In the genomic region with DNA sequence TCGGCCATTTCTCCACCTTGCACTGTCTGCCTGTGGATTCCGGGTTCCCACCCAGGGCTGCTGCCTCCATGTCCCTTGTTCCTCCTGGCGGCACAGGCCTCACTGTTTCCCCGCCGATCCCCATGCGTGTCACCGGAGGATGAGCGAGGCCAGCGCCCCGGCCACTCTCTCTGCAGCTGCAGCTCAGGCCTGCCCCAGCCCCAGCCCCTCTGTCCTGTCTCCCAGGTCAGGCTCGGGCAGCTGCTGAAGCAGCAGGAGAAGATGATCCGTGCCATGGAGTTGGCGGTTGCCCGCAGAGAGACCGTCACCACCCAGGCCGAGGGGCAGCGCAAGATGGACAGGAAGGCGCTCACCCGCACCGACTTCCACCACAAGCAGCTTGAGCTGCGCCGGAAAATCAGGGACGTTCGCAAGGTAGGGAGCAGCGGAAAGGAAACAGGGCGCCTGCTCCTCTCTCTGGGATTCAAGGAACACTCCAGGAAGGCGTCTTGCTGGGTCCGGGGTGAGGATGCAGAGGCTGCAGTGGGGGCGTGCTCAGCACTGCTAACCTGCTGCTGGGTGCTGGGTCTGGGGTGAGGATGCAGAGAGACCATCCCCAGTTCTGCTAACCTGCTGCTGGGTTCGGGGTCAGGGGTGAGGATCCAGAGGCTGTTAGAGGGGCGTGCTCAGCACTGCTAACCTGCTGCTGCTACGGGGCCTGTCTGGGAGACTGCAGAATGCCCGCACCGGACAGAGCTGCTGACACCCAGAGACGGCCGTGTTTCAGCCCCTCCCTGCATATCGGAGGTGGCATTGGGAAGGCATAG, we compare ENCODE assay signal across 21 cellular contexts. TPM values are rescaled to one million over a fixed set of nuclear protein-coding genes. Genes with fewer than 3 reads are reported as not detected.
DNase-seq lines count a peak whose midpoint lies in the region; ATAC-seq, FAIRE-seq and TF ChIP-seq lines count a peak whose summit lies in the region.
"Had no signal": no experiment of that assay in that cellular context is flagged by ENCODE, and none has a peak within 500 bp of the region (broad histone marks: within the 10 kb centered on the region; RNA-seq: fewer than 3 reads in every experiment).

No MANE protein-coding gene starts in this region.

- DNase-seq in IMR-90 (no peak), H1 (ENCODE audit: low read depth in 1 of 2, low spot score in 2 of 2) (peak in 1 of 2 experiments; percentile 46), lower lobe of right lung (peak; percentile 51), spleen (peak; percentile 76), cortex of kidney (lab: John Stamatoyannopoulos, UW) (no peak), WERI-Rb-1 (no peak)
- no peak for DNase-seq in activated naive CD4-positive, alpha-beta T cell treated with anti-CD3 and anti-CD28 coated beads, Interleukin-2, amount 10 ng/mL, durations not matched to agents 7 days and 5 days
- DNase-seq: ACHN; CD4-positive, alpha-beta T cell; DND-41; GDM1; NCI-H1105; NCI-H1694 treated with DMSO at 0.1 percent for 48 hours; NCI-H345; NCI-H69; NK-92 treated with Interleukin-12 subunit alpha and Interleukin-12 subunit beta, amount 100 ng/mL, for 24 hours had no signal

- no peak overlapping the region for H3K27ac Mint-ChIP-seq in activated naive CD4-positive, alpha-beta T cell treated with anti-CD3 and anti-CD28 coated beads, Interleukin-2, amount 10 ng/mL, durations not matched to agents 7 days and 5 days
- H3K27ac Mint-ChIP-seq: CD4-positive, alpha-beta T cell had no signal

- intact Hi-C loops in IMR-90 (cut with micrococcal nuclease), result no loop called here
- intact Hi-C loops in lower lobe of right lung (cut with DNase I), result no loop called here
- intact Hi-C loops in spleen (cut with DNase I; ENCODE audit: low total_unique reads), result no loop called here

- H4K91ac ChIP-seq in IMR-90 (ENCODE audit: insufficient read depth, low read depth, low read length) (no peak overlapping the region), H1 (replicated peaks; ENCODE audit: insufficient read length, low read length) (no peak overlapping the region)

- H3K4me3 ChIP-seq in IMR-90 (ENCODE audit: insufficient read depth, low read depth, low read length) (no peak overlapping the region), H1 (ENCODE audit: extremely low read depth in 1 of 4, insufficient read depth in 2 of 4, low read depth in 3 of 4, low read length in 4 of 4) (no peak overlapping the region), lower lobe of right lung (no peak overlapping the region), spleen (no peak overlapping the region), WERI-Rb-1 (ENCODE audit: low read depth, low read length) (no peak overlapping the region)

- H3K4me3 Mint-ChIP-seq in activated naive CD4-positive, alpha-beta T cell treated with anti-CD3 and anti-CD28 coated beads, Interleukin-2, amount 10 ng/mL, durations not matched to agents 7 days and 5 days, result no peak overlapping the region
- H3K4me3 Mint-ChIP-seq: CD4-positive, alpha-beta T cell had no signal

- H3K14ac ChIP-seq in IMR-90 (replicated peaks; ENCODE audit: low read depth, low read length) (no peak overlapping the region), H1 (ENCODE audit: insufficient read length) (no peak overlapping the region)

- CTCF ChIA-PET in IMR-90 (lab: Yijun Ruan, JAX) (no interaction called here), H1 (lab: Charles Lee; ENCODE audit: partially characterized antibody) (interaction anchor here (0.9 to 4.4 kb wide), 5 partner anchors 9 to 29 kb away, joined by 3 to 33 read pairs (median 3); no protein-coding TSS in a partner anchor)
- CTCF ChIA-PET in activated naive CD4-positive, alpha-beta T cell treated with anti-CD3 and anti-CD28 coated beads, Interleukin-2, amount 10 ng/mL, durations not matched to agents 7 days and 5 days (lab: Charles Lee), result interaction anchor here (1.1 kb wide), 1 partner anchor 12 kb away, joined by 5 read pairs; no protein-coding TSS in a partner anchor

- H3K27me3 ChIP-seq in IMR-90 (ENCODE audit: control insufficient read depth, insufficient read depth, low read length), result peaks cover 2% of the 10 kb centered on the region
- peaks cover 0 to 4% (median 3%) of the 10 kb centered on the region in 4 experiments; a peak in 2 of 7 replicates for H3K27me3 ChIP-seq in H1 (replicated peaks in 1 of 4; ENCODE audit: control insufficient read depth in 3 of 4, extremely low read depth in 1 of 4, insufficient read depth in 3 of 4, low read length in 3 of 4)
- no peaks in the 10 kb centered on the region for H3K27me3 ChIP-seq in lower lobe of right lung (ENCODE audit: low read depth)
- H3K27me3 ChIP-seq in spleen (replicated peaks in 1 of 7), result peaks cover 0 to 3% (median 0%) of the 10 kb centered on the region in 7 donors
- H3K27me3 ChIP-seq in WERI-Rb-1 (ENCODE audit: insufficient read depth, low read depth, severe bottlenecking), result no peaks in the 10 kb centered on the region

- H2AFZ ChIP-seq in IMR-90 (replicated peaks; ENCODE audit: low read length, poor library complexity), result peak overlapping the region; percentile 43
- no peak overlapping the region for H2AFZ ChIP-seq in H1 (ENCODE audit: low read length)

- H3K23ac ChIP-seq in IMR-90 (ENCODE audit: low read depth, low read length), result no peak overlapping the region
- H3K23ac ChIP-seq in H1 (ENCODE audit: insufficient read length), result no peak overlapping the region

- no peaks in the 10 kb centered on the region for H3K36me3 Mint-ChIP-seq in activated naive CD4-positive, alpha-beta T cell treated with anti-CD3 and anti-CD28 coated beads, Interleukin-2, amount 10 ng/mL, durations not matched to agents 7 days and 5 days

- H3K4me1 ChIP-seq in IMR-90 (ENCODE audit: control insufficient read depth, insufficient read depth, low read length) (no peaks in the 10 kb centered on the region), H1 (replicated peaks in 1 of 4; ENCODE audit: control insufficient read depth in 3 of 4, insufficient read depth in 4 of 4, low read length in 3 of 4) (no peaks in the 10 kb centered on the region; a peak in 1 of 7 replicates), lower lobe of right lung (peaks cover under 1% of the 10 kb centered on the region), spleen (peaks cover 1 to 29% (median 5%) of the 10 kb centered on the region in 6 donors)

- H4K20me1 ChIP-seq in IMR-90 (ENCODE audit: insufficient read depth, low read length) (no peaks in the 10 kb centered on the region), H1 (replicated peaks in 1 of 2; ENCODE audit: control insufficient read depth in 1 of 2, insufficient read depth in 2 of 2, low read length in 2 of 2) (no peaks in the 10 kb centered on the region)

- H2BK120ac ChIP-seq in IMR-90 (ENCODE audit: low read depth, low read length) (no peak overlapping the region), H1 (replicated peaks; ENCODE audit: low read depth, low read length) (no peak overlapping the region)

- dilution Hi-C loops in IMR-90 (cut with HindIII; ENCODE audit: low sequenced_read_pairs, unreplicated experiment), result no loop called here

- no peak overlapping the region for H3K27ac ChIP-seq in IMR-90 (ENCODE audit: insufficient read depth, low read length)
- H3K27ac ChIP-seq in H1 (ENCODE audit: low read depth, low read length), result no peak overlapping the region
- no peak overlapping the region for H3K27ac ChIP-seq in lower lobe of right lung
- no peak overlapping the region for H3K27ac ChIP-seq in spleen
- no peak overlapping the region for H3K27ac ChIP-seq in WERI-Rb-1
- H3K27ac ChIP-seq: KMS-11, RWPE1 had no signal

- no peak overlapping the region for H4K8ac ChIP-seq in IMR-90 (ENCODE audit: low read depth in 2 of 2, low read length in 2 of 2)
- H4K8ac ChIP-seq in H1 (ENCODE audit: extremely low read depth, insufficient read depth, low read length), result peak overlapping the region; percentile 51; the same call in 1 of the 2 replicates

- ATAC-seq in IMR-90 (ENCODE audit: low read depth), result no peak
- no peak for ATAC-seq in lower lobe of right lung

- TF ChIP-seq CTCF in IMR-90 (conservative IDR thresholded peaks at IDR 0.05; ENCODE audit: low read depth, low read length) (no peak), H1 (IDR thresholded peaks at IDR 0.05; ENCODE audit: control extremely low read depth in 1 of 3, insufficient read depth in 1 of 3, low read depth in 1 of 3, low read length in 3 of 3) (no peak), lower lobe of right lung (IDR thresholded peaks at IDR 0.05) (no peak), spleen (IDR thresholded peaks at IDR 0.05 in 8 of 11, conservative IDR thresholded peaks at IDR 0.05 in 3 of 11) (no peak), WERI-Rb-1 (IDR thresholded peaks at IDR 0.05; ENCODE audit: low read depth, low read length) (no peak)

- H2BK20ac ChIP-seq in IMR-90 (ENCODE audit: low read depth, low read length) (no peak overlapping the region), H1 (ENCODE audit: low read length) (no peak overlapping the region)

- no peak overlapping the region for H2AK5ac ChIP-seq in IMR-90 (ENCODE audit: low read depth, low read length)
- no peak overlapping the region for H2AK5ac ChIP-seq in H1 (ENCODE audit: low read depth, low read length)

- no peaks in the 10 kb centered on the region for H3K36me3 ChIP-seq in IMR-90 (ENCODE audit: control insufficient read depth, insufficient read depth, low read length)
- no peaks in the 10 kb centered on the region for H3K36me3 ChIP-seq in H1 (ENCODE audit: control insufficient read depth in 2 of 4, insufficient read depth in 4 of 4, low read length in 3 of 4)
- no peaks in the 10 kb centered on the region for H3K36me3 ChIP-seq in lower lobe of right lung
- H3K36me3 ChIP-seq in spleen, result no peaks in the 10 kb centered on the region
- no peaks in the 10 kb centered on the region; the same call in 1 of the 2 replicates for H3K36me3 ChIP-seq in WERI-Rb-1

- no peaks in the 10 kb centered on the region for H3K79me2 ChIP-seq in H1 (ENCODE audit: control insufficient read depth in 1 of 2, insufficient read depth in 2 of 2, low read length in 2 of 2)

- no peaks in the 10 kb centered on the region for H3K9me3 Mint-ChIP-seq in activated naive CD4-positive, alpha-beta T cell treated with anti-CD3 and anti-CD28 coated beads, Interleukin-2, amount 10 ng/mL, durations not matched to agents 7 days and 5 days
- H3K9me3 Mint-ChIP-seq: CD4-positive, alpha-beta T cell had no signal

- H3K56ac ChIP-seq in IMR-90 (ENCODE audit: extremely low read depth, insufficient read depth, low read length) (no peak overlapping the region), H1 (replicated peaks; ENCODE audit: insufficient read length, low read depth, low read length) (no peak overlapping the region)

- H3K18ac ChIP-seq in IMR-90 (ENCODE audit: low read depth, low read length) (no peak overlapping the region), H1 (ENCODE audit: extremely low read depth, low read length) (no peak overlapping the region)

- in situ Hi-C loops in IMR-90 (cut with MboI; ENCODE audit: low sequenced_read_pairs), result no loop called here

- H3K9me1 ChIP-seq in IMR-90 (ENCODE audit: insufficient read depth, low read length), result peaks cover 3% of the 10 kb centered on the region; the same call in 1 of the 2 replicates

- no peak overlapping the region for H2BK12ac ChIP-seq in H1 (ENCODE audit: low read depth, low read length)

- H3K23me2 ChIP-seq in H1 (ENCODE audit: low read depth, low read length), result no peaks in the 10 kb centered on the region

- H2BK5ac ChIP-seq in IMR-90 (ENCODE audit: low read depth, low read length, poor library complexity, severe bottlenecking), result no peak overlapping the region
- H2BK5ac ChIP-seq in H1 (ENCODE audit: low read depth, low read length), result no peak overlapping the region

- H3K9me3 ChIP-seq in IMR-90 (ENCODE audit: control insufficient read depth, insufficient read depth, low read length) (no peaks in the 10 kb centered on the region), H1 (ENCODE audit: insufficient read depth in 2 of 2, low read depth in 1 of 2, low read length in 1 of 2) (no peaks in the 10 kb centered on the region), lower lobe of right lung (no peaks in the 10 kb centered on the region), spleen (no peaks in the 10 kb centered on the region), WERI-Rb-1 (ENCODE audit: severe bottlenecking) (no peaks in the 10 kb centered on the region)

- FAIRE-seq in H1 (lab: Jason Lieb, UNC), result no peak
- FAIRE-seq: D721Med, GM12892, GM19239 had no signal

- 78% methylated on average over 21 of the region's 37 CpGs; no CpG with 5 or more reads in 1 of the 2 experiments for WGBS in IMR-90 (ENCODE audit: extremely low coverage in 2 of 2, insufficient read length in 1 of 2), 2 experiments
- 91% methylated on average over 28 of the region's 37 CpGs; no CpG with 5 or more reads in 1 of the 2 experiments for WGBS in H1 (ENCODE audit: extremely low coverage in 1 of 2, insufficient coverage in 1 of 2, insufficient read length in 1 of 2, insufficient replicate concordance in 2 of 2, low coverage in 1 of 2, low lambda C conversion rate in 2 of 2, missing lambda C conversion rate in 1 of 2), 2 experiments
- WGBS in spleen, 5 donors, result 76 to 89% (median 86%) methylated on average over 29 to 37 of the region's 37 CpGs

- H3K79me1 ChIP-seq in IMR-90 (ENCODE audit: low read depth in 1 of 2, low read length in 2 of 2), result no peaks in the 10 kb centered on the region
- no peaks in the 10 kb centered on the region for H3K79me1 ChIP-seq in H1 (ENCODE audit: low read depth, low read length)

- no TSS peak for BruUV-seq in IMR-90 (replicated peaks; lab: Mats Ljungman, UMichigan)

- H2AK9ac ChIP-seq in IMR-90 (replicated peaks; ENCODE audit: low read depth, low read length, poor library complexity), result no peak overlapping the region

- no peak overlapping the region for H4K5ac ChIP-seq in IMR-90 (ENCODE audit: low read depth, low read length)
- H4K5ac ChIP-seq in H1 (ENCODE audit: insufficient read length, low read depth, low read length), result no peak overlapping the region

- no peak overlapping the region for H3K4ac ChIP-seq in IMR-90 (ENCODE audit: low read depth, low read length)
- H3K4ac ChIP-seq in H1 (replicated peaks; ENCODE audit: insufficient read length, low read depth, low read length), result no peak overlapping the region

- no peak for TF ChIP-seq RAD21 in IMR-90 (IDR thresholded peaks at IDR 0.05; ENCODE audit: low read length)
- TF ChIP-seq RAD21 in H1 (IDR thresholded peaks at IDR 0.05 in 1 of 2, conservative IDR thresholded peaks at IDR 0.05 in 1 of 2; ENCODE audit: low read depth in 2 of 2, low read length in 2 of 2), result no peak

- H2BK15ac ChIP-seq in IMR-90 (ENCODE audit: low read depth, low read length) (no peak overlapping the region), H1 (ENCODE audit: low read length) (no peak overlapping the region)

- H3K4me2 ChIP-seq in IMR-90 (ENCODE audit: low read depth, low read length) (no peak overlapping the region), H1 (ENCODE audit: insufficient read depth in 1 of 2, low read depth in 2 of 2, low read length in 2 of 2) (no peak overlapping the region)
- H3K4me2 ChIP-seq: KMS-11 had no signal

- POLR2A ChIA-PET in IMR-90 (lab: Charles Lee; ENCODE audit: unreplicated experiment), result no interaction called here
- POLR2A ChIA-PET in H1 (lab: Charles Lee; ENCODE audit: partially characterized antibody), result no interaction called here

- TF ChIP-seq EP300 in H1 (IDR thresholded peaks at IDR 0.05; ENCODE audit: borderline replicate concordance in 1 of 2, low read depth in 2 of 2, low read length in 2 of 2), result no peak

- peaks cover 41% of the 10 kb centered on the region for H3K27me3 Mint-ChIP-seq in activated naive CD4-positive, alpha-beta T cell treated with anti-CD3 and anti-CD28 coated beads, Interleukin-2, amount 10 ng/mL, durations not matched to agents 7 days and 5 days
- H3K27me3 Mint-ChIP-seq: CD4-positive, alpha-beta T cell had no signal

- peaks cover 8% of the 10 kb centered on the region for H3K4me1 Mint-ChIP-seq in activated naive CD4-positive, alpha-beta T cell treated with anti-CD3 and anti-CD28 coated beads, Interleukin-2, amount 10 ng/mL, durations not matched to agents 7 days and 5 days

- H3K9ac ChIP-seq in IMR-90 (ENCODE audit: low read depth, low read length), result no peak overlapping the region
- H3K9ac ChIP-seq in H1 (replicated peaks in 1 of 4; ENCODE audit: extremely low read depth in 1 of 4, low read depth in 3 of 4, low read length in 3 of 4), result no peak overlapping the region
- H3K9ac ChIP-seq: KMS-11 had no signal

- TF ChIP-seq POLR2A in IMR-90 (IDR thresholded peaks at IDR 0.05; ENCODE audit: low read depth, low read length) (no peak), H1 (IDR thresholded peaks at IDR 0.05; ENCODE audit: control extremely low read depth in 1 of 2, low read depth in 2 of 2, low read length in 2 of 2) (no peak), spleen (IDR thresholded peaks at IDR 0.05) (no peak)

RNA-seq across cellular contexts. Expression of a gene that starts 6.1 kb away (rescaled TPM):
- 2.2 and 3.3 TPM in 2 replicates for total RNA-seq in IMR-90 (2012; rRNA removed)
- polyA plus RNA-seq in IMR-90 (2012; rRNA removed), result 14.0 and 14.8 TPM in 2 replicates
- polyA plus RNA-seq in IMR-90 (2012; cell fraction: cytosol; rRNA removed), result 11.4 and 20.5 TPM in 2 replicates
- polyA plus RNA-seq in IMR-90 (2012; cell fraction: nucleus; rRNA removed; ENCODE audit: low replicate concordance), result 47.4 and 93.1 TPM in 2 replicates
- total RNA-seq in H1 (2021; fragmentation: NEBNext Ultra II Directional; extraction: Animal tissue kit (Norgen Biotek cat#: 25700)), result 25.3 and 30.0 TPM in 2 replicates
- polyA plus RNA-seq in H1 (2011; rRNA removed), result 14.8 and 32.7 TPM in 2 replicates
- polyA plus RNA-seq in H1 (2011; cell fraction: cytosol; rRNA removed), result 24.0 TPM
- polyA plus RNA-seq in H1 (2011; cell fraction: nucleus; rRNA removed), result 151 TPM
- 20.2 to 49.6 TPM (median 37.7 TPM) in 4 replicates for polyA plus RNA-seq in H1 (2012, experiment 1 of 2)
- polyA plus RNA-seq in H1 (2012, experiment 2 of 2), result 24.4 TPM
- 45.2 TPM for polyA plus RNA-seq in H1 (2013, experiment 1 of 2)
- polyA plus RNA-seq in H1 (2013, experiment 2 of 2), result 38.1 TPM
- 5.0 and 7.6 TPM in 2 replicates for polyA minus RNA-seq in H1 (2011; rRNA and poly(A)+ RNA removed)
- polyA minus RNA-seq in H1 (2011; cell fraction: cytosol; rRNA and poly(A)+ RNA removed), result 17.7 TPM
- 25.7 TPM for polyA minus RNA-seq in H1 (2011; cell fraction: nucleus; rRNA and poly(A)+ RNA removed)
- total RNA-seq in lower lobe of right lung, result 143 TPM
- 100 to 1,000 TPM in 5 of 7 donors, 10 to 100 TPM in 2; 53.6 to 166 (median 133) TPM for total RNA-seq in spleen
- 10 to 100 TPM; 22.7 to 53.8 (median 34.3) TPM for polyA plus RNA-seq in spleen

RNA-seq across cellular contexts. Expression of a gene that starts 51.7 kb away (rescaled TPM):
- 97.1 and 110 TPM in 2 replicates for total RNA-seq in IMR-90 (2012; rRNA removed)
- 82.4 and 85.3 TPM in 2 replicates for polyA plus RNA-seq in IMR-90 (2012; rRNA removed)
- polyA plus RNA-seq in IMR-90 (2012; cell fraction: cytosol; rRNA removed), result 64.2 and 83.7 TPM in 2 replicates
- 46.8 and 170 TPM in 2 replicates for polyA plus RNA-seq in IMR-90 (2012; cell fraction: nucleus; rRNA removed; ENCODE audit: low replicate concordance)
- total RNA-seq in H1 (2021; fragmentation: NEBNext Ultra II Directional; extraction: Animal tissue kit (Norgen Biotek cat#: 25700)), result 146 and 155 TPM in 2 replicates
- polyA plus RNA-seq in H1 (2011; rRNA removed), result 99.1 and 142 TPM in 2 replicates
- 140 TPM for polyA plus RNA-seq in H1 (2011; cell fraction: cytosol; rRNA removed)
- polyA plus RNA-seq in H1 (2011; cell fraction: nucleus; rRNA removed), result 77.5 TPM
- 156 to 184 TPM (median 166 TPM) in 4 replicates for polyA plus RNA-seq in H1 (2012, experiment 1 of 2)
- 48.6 TPM for polyA plus RNA-seq in H1 (2012, experiment 2 of 2)
- polyA plus RNA-seq in H1 (2013, experiment 1 of 2), result 81.9 TPM
- 84.3 TPM for polyA plus RNA-seq in H1 (2013, experiment 2 of 2)
- polyA minus RNA-seq in H1 (2011; rRNA and poly(A)+ RNA removed), result 108 and 113 TPM in 2 replicates
- polyA minus RNA-seq in H1 (2011; cell fraction: cytosol; rRNA and poly(A)+ RNA removed), result 61.2 TPM
- 42.7 TPM for polyA minus RNA-seq in H1 (2011; cell fraction: nucleus; rRNA and poly(A)+ RNA removed)
- 54.1 TPM for total RNA-seq in lower lobe of right lung
- total RNA-seq in spleen, result 10 to 100 TPM; 51.1 to 79.5 (median 67.7) TPM
- polyA plus RNA-seq in spleen, result 10 to 100 TPM; 37.3 to 61.5 (median 57.5) TPM

RNA-seq across cellular contexts. Expression of a gene that starts 58.8 kb away (rescaled TPM):
- 0.90 and 1.9 TPM in 2 replicates for total RNA-seq in IMR-90 (2012; rRNA removed)
- 3.8 and 4.7 TPM in 2 replicates for polyA plus RNA-seq in IMR-90 (2012; rRNA removed)
- polyA plus RNA-seq in IMR-90 (2012; cell fraction: cytosol; rRNA removed), result 1.2 and 1.6 TPM in 2 replicates
- 17.9 and 21.8 TPM in 2 replicates for polyA plus RNA-seq in IMR-90 (2012; cell fraction: nucleus; rRNA removed; ENCODE audit: low replicate concordance)
- 11.5 and 11.6 TPM in 2 replicates for total RNA-seq in H1 (2021; fragmentation: NEBNext Ultra II Directional; extraction: Animal tissue kit (Norgen Biotek cat#: 25700))
- polyA plus RNA-seq in H1 (2011; rRNA removed), result 4.1 and 4.8 TPM in 2 replicates
- 6.4 TPM for polyA plus RNA-seq in H1 (2011; cell fraction: cytosol; rRNA removed)
- polyA plus RNA-seq in H1 (2011; cell fraction: nucleus; rRNA removed), result 11.8 TPM
- 8.1 to 15.2 TPM (median 9.5 TPM) in 4 replicates for polyA plus RNA-seq in H1 (2012, experiment 1 of 2)
- polyA plus RNA-seq in H1 (2012, experiment 2 of 2), result 3.3 TPM
- 3.0 TPM for polyA plus RNA-seq in H1 (2013, experiment 1 of 2)
- 2.9 TPM for polyA plus RNA-seq in H1 (2013, experiment 2 of 2)
- polyA minus RNA-seq in H1 (2011; rRNA and poly(A)+ RNA removed), result 3.7 and 4.0 TPM in 2 replicates
- 8.0 TPM for polyA minus RNA-seq in H1 (2011; cell fraction: cytosol; rRNA and poly(A)+ RNA removed)
- 3.8 TPM for polyA minus RNA-seq in H1 (2011; cell fraction: nucleus; rRNA and poly(A)+ RNA removed)
- 14.1 TPM for total RNA-seq in lower lobe of right lung
- 1 to 10 TPM; 1.2 to 8.3 (median 3.8) TPM for total RNA-seq in spleen
- under 1 TPM; 0.30 to 0.70 (median 0.64) TPM for polyA plus RNA-seq in spleen

RNA-seq across cellular contexts. Expression of a gene that starts 59.6 kb away (rescaled TPM):
- total RNA-seq in IMR-90 (2012; rRNA removed), result 14.4 and 16.7 TPM in 2 replicates
- 9.2 and 10.1 TPM in 2 replicates for polyA plus RNA-seq in IMR-90 (2012; rRNA removed)
- polyA plus RNA-seq in IMR-90 (2012; cell fraction: cytosol; rRNA removed), result 6.3 and 8.7 TPM in 2 replicates
- 14.0 and 18.3 TPM in 2 replicates for polyA plus RNA-seq in IMR-90 (2012; cell fraction: nucleus; rRNA removed; ENCODE audit: low replicate concordance)
- 109 and 111 TPM in 2 replicates for total RNA-seq in H1 (2021; fragmentation: NEBNext Ultra II Directional; extraction: Animal tissue kit (Norgen Biotek cat#: 25700))
- polyA plus RNA-seq in H1 (2011; rRNA removed), result 21.1 and 29.7 TPM in 2 replicates
- polyA plus RNA-seq in H1 (2011; cell fraction: cytosol; rRNA removed), result 28.8 TPM
- 47.7 TPM for polyA plus RNA-seq in H1 (2011; cell fraction: nucleus; rRNA removed)
- 46.6 to 63.2 TPM (median 51.9 TPM) in 4 replicates for polyA plus RNA-seq in H1 (2012, experiment 1 of 2)
- polyA plus RNA-seq in H1 (2012, experiment 2 of 2), result 41.5 TPM
- polyA plus RNA-seq in H1 (2013, experiment 1 of 2), result 32.7 TPM
- 34.5 TPM for polyA plus RNA-seq in H1 (2013, experiment 2 of 2)
- polyA minus RNA-seq in H1 (2011; rRNA and poly(A)+ RNA removed), result 64.0 and 65.1 TPM in 2 replicates
- 50.4 TPM for polyA minus RNA-seq in H1 (2011; cell fraction: cytosol; rRNA and poly(A)+ RNA removed)
- 44.3 TPM for polyA minus RNA-seq in H1 (2011; cell fraction: nucleus; rRNA and poly(A)+ RNA removed)
- total RNA-seq in lower lobe of right lung, result 24.7 TPM
- 10 to 100 TPM in 6 of 7 donors, 1 to 10 TPM in 1; 5.6 to 33.6 (median 25.5) TPM for total RNA-seq in spleen
- polyA plus RNA-seq in spleen, result 1 to 10 TPM; 1.3 to 5.4 (median 3.0) TPM

Comparison
In these comparisons a context has a peak if more than half of its experiments do, and no peak if none do; other contexts are left out.
1. DNase-seq: peak in lower lobe of right lung (single experiment) and spleen (single experiment); none in IMR-90 (single experiment), cortex of kidney (single experiment), WERI-Rb-1 (single experiment) and activated naive CD4-positive, alpha-beta T cell treated with anti-CD3 and anti-CD28 coated beads, Interleukin-2, amount 10 ng/mL, durations not matched to agents 7 days and 5 days (single experiment).